Comparison of ENCODE assay signal across 18 cellular contexts in genomic region chr7:43314379-43315158, GRCh38.
DNase-seq lines count a peak whose midpoint lies in the region; FAIRE-seq and TF ChIP-seq lines count a peak whose summit lies in the region.
"Had no signal": no experiment of that assay in that cellular context is flagged by ENCODE, and none has a peak within 500 bp of the region (broad histone marks: within the 10 kb centered on the region; RNA-seq: fewer than 3 reads in every experiment).

No MANE protein-coding gene starts in this region.

- CTCF ChIA-PET in H1 (lab: Charles Lee; ENCODE audit: partially characterized antibody): interaction anchor here (0.5 to 4.1 kb wide), 11 partner anchors 9 to 390 kb away, joined by 3 to 14 read pairs (median 4); no protein-coding TSS in a partner anchor

- H4K5ac ChIP-seq in H1 (ENCODE audit: insufficient read length, low read depth, low read length): no peak overlapping the region

- intact Hi-C loops in posterior vena cava (cut with DNase I): no loop called here

- H3K56ac ChIP-seq in H1 (replicated peaks; ENCODE audit: insufficient read length, low read depth, low read length): no peak overlapping the region

- H2BK5ac ChIP-seq in H1 (ENCODE audit: low read depth, low read length): no peak overlapping the region

- no peak for TF ChIP-seq POLR2A in H1 (IDR thresholded peaks at IDR 0.05; ENCODE audit: control extremely low read depth in 1 of 2, low read depth in 2 of 2, low read length in 2 of 2)

- no peak overlapping the region for H3K4me3 ChIP-seq in GM06990 (replicated peaks; ENCODE audit: low read depth, low read length)
- H3K4me3 ChIP-seq in H1 (ENCODE audit: extremely low read depth in 1 of 4, insufficient read depth in 2 of 4, low read depth in 3 of 4, low read length in 4 of 4): no peak overlapping the region
- H3K4me3 ChIP-seq: colonic mucosa, lower lobe of right lung, right lobe of liver, testis had no signal

- peaks cover 0 to 7% (median 3%) of the 10 kb centered on the region in 4 experiments; a peak in 4 of 7 replicates for H3K4me1 ChIP-seq in H1 (replicated peaks in 1 of 4; ENCODE audit: control insufficient read depth in 3 of 4, insufficient read depth in 4 of 4, low read length in 3 of 4)
- H3K4me1 ChIP-seq: colonic mucosa, lower lobe of right lung, right lobe of liver, testis had no signal

- H3K23me2 ChIP-seq in H1 (ENCODE audit: low read depth, low read length): no peaks in the 10 kb centered on the region; the same call in 1 of the 2 replicates

- no peak for TF ChIP-seq RAD21 in H1 (IDR thresholded peaks at IDR 0.05 in 1 of 2, conservative IDR thresholded peaks at IDR 0.05 in 1 of 2; ENCODE audit: low read depth in 2 of 2, low read length in 2 of 2)

- no peak overlapping the region for H3K27ac ChIP-seq in H1 (ENCODE audit: low read depth, low read length)
- H3K27ac ChIP-seq: 22Rv1, colonic mucosa, lower lobe of right lung, right lobe of liver, RWPE1, testis had no signal

- H3K79me2 ChIP-seq in H1 (ENCODE audit: control insufficient read depth in 1 of 2, insufficient read depth in 2 of 2, low read length in 2 of 2): no peaks in the 10 kb centered on the region

- no peaks in the 10 kb centered on the region for H3K9me3 ChIP-seq in H1 (ENCODE audit: insufficient read depth in 2 of 2, low read depth in 1 of 2, low read length in 1 of 2)
- H3K9me3 ChIP-seq: colonic mucosa, lower lobe of right lung, right lobe of liver, testis had no signal

- no peaks in the 10 kb centered on the region for H3K79me1 ChIP-seq in H1 (ENCODE audit: low read depth, low read length)

- H3K27me3 ChIP-seq in GM06990 (replicated peaks; ENCODE audit: control insufficient read depth, insufficient read depth, low read length): no peaks in the 10 kb centered on the region
- no peaks in the 10 kb centered on the region for H3K27me3 ChIP-seq in H1 (replicated peaks in 1 of 4; ENCODE audit: control insufficient read depth in 3 of 4, extremely low read depth in 1 of 4, insufficient read depth in 3 of 4, low read length in 3 of 4)
- H3K27me3 ChIP-seq: colonic mucosa, right lobe of liver, testis had no signal

- FAIRE-seq in HTR-8/SVneo (lab: Jason Lieb, UNC) (peak; percentile 64), H1 (lab: Jason Lieb, UNC) (no peak)
- FAIRE-seq: G401.6 had no signal

- H3K18ac ChIP-seq in H1 (ENCODE audit: extremely low read depth, low read length): no peak overlapping the region

- no peak overlapping the region for H2AK5ac ChIP-seq in H1 (ENCODE audit: low read depth, low read length)

- peak overlapping the region; percentile 33; the same call in 1 of the 2 replicates for H2BK15ac ChIP-seq in H1 (ENCODE audit: low read length)

- no peak overlapping the region for H3K4ac ChIP-seq in H1 (replicated peaks; ENCODE audit: insufficient read length, low read depth, low read length)

- TF ChIP-seq CTCF in GM06990 (IDR thresholded peaks at IDR 0.05; ENCODE audit: insufficient read depth, low read length, poor library complexity, severe bottlenecking): no peak
- TF ChIP-seq CTCF in H1 (IDR thresholded peaks at IDR 0.05; ENCODE audit: control extremely low read depth in 1 of 3, insufficient read depth in 1 of 3, low read depth in 1 of 3, low read length in 3 of 3): no peak

- H2BK120ac ChIP-seq in H1 (replicated peaks; ENCODE audit: low read depth, low read length): no peak overlapping the region

- H4K91ac ChIP-seq in H1 (replicated peaks; ENCODE audit: insufficient read length, low read length): no peak overlapping the region

- DNase-seq in DMS53 (lab: John Stamatoyannopoulos, UW) (peak; percentile 30), DMS53 treated with DMSO at 0.1 percent for 48 hours (lab: John Stamatoyannopoulos, UW; ENCODE audit: unreplicated experiment) (no peak), GM06990 (ENCODE audit: extremely low read depth, insufficient read length) (peak; percentile 52), HTR-8/SVneo (ENCODE audit: insufficient read length, low spot score) (no peak), H1 (ENCODE audit: low read depth in 1 of 2, low spot score in 2 of 2) (no peak), NCI-H1092 treated with DMSO at 0.1 percent for 48 hours (lab: John Stamatoyannopoulos, UW) (no peak), NOMO-1 (lab: John Stamatoyannopoulos, UW; ENCODE audit: unreplicated experiment in 2 of 2) (no peak), posterior vena cava (ENCODE audit: low spot score) (no peak)
- DNase-seq: CD4-positive, alpha-beta T cell; colonic mucosa; lower lobe of right lung; NCI-H146; NCI-H69; right lobe of liver had no signal

- no peaks in the 10 kb centered on the region for H4K20me1 ChIP-seq in H1 (replicated peaks in 1 of 2; ENCODE audit: control insufficient read depth in 1 of 2, insufficient read depth in 2 of 2, low read length in 2 of 2)

- H3K9ac ChIP-seq in H1 (replicated peaks in 1 of 4; ENCODE audit: extremely low read depth in 1 of 4, low read depth in 3 of 4, low read length in 3 of 4): no peak overlapping the region

- H2AFZ ChIP-seq in H1 (ENCODE audit: low read length): no peak overlapping the region

- no peak overlapping the region for H3K23ac ChIP-seq in H1 (ENCODE audit: insufficient read length)

- H3K36me3 ChIP-seq in GM06990 (ENCODE audit: control insufficient read depth, insufficient read depth, low read length): no peaks in the 10 kb centered on the region
- no peaks in the 10 kb centered on the region for H3K36me3 ChIP-seq in H1 (ENCODE audit: control insufficient read depth in 2 of 4, insufficient read depth in 4 of 4, low read length in 3 of 4)
- H3K36me3 ChIP-seq: colonic mucosa, lower lobe of right lung, right lobe of liver had no signal

- 88% methylated on average over 7 of the region's 7 CpGs; no CpG with 5 or more reads in 1 of the 2 experiments for WGBS in H1 (ENCODE audit: extremely low coverage in 1 of 2, insufficient coverage in 1 of 2, insufficient read length in 1 of 2, insufficient replicate concordance in 2 of 2, low coverage in 1 of 2, low lambda C conversion rate in 2 of 2, missing lambda C conversion rate in 1 of 2), 2 experiments

- no peak overlapping the region for H3K4me2 ChIP-seq in H1 (ENCODE audit: insufficient read depth in 1 of 2, low read depth in 2 of 2, low read length in 2 of 2)

- H4K8ac ChIP-seq in H1 (ENCODE audit: extremely low read depth, insufficient read depth, low read length): no peak overlapping the region

- H3K14ac ChIP-seq in H1 (ENCODE audit: insufficient read length): no peak overlapping the region

- TF ChIP-seq EP300 in H1 (IDR thresholded peaks at IDR 0.05; ENCODE audit: borderline replicate concordance in 1 of 2, low read depth in 2 of 2, low read length in 2 of 2): no peak

- H2BK20ac ChIP-seq in H1 (ENCODE audit: low read length): no peak overlapping the region

- POLR2A ChIA-PET in H1 (lab: Charles Lee; ENCODE audit: partially characterized antibody): no interaction called here

- peak overlapping the region; percentile 82; the same call in 1 of the 2 replicates for H2BK12ac ChIP-seq in H1 (ENCODE audit: low read depth, low read length)

TF ChIP-seq in H1, 55 proteins besides CTCF, POLR2A, EP300 and RAD21 (continues in another document):
- no peak for TF ChIP-seq SP1 (IDR thresholded peaks at IDR 0.05; ENCODE audit: low read depth, low read length)
- TF ChIP-seq NRF1 (IDR thresholded peaks at IDR 0.05; ENCODE audit: low read depth, low read length): no peak
- no peak for TF ChIP-seq NANOG (IDR thresholded peaks at IDR 0.05; ENCODE audit: insufficient read depth, low read depth, low read length, poor library complexity, severe bottlenecking)
- TF ChIP-seq USF2 (IDR thresholded peaks at IDR 0.05; ENCODE audit: low read length): no peak
- no peak for TF ChIP-seq POLR2AphosphoS5 (IDR thresholded peaks at IDR 0.05; ENCODE audit: low read depth, low read length)
- TF ChIP-seq SIRT6 (IDR thresholded peaks at IDR 0.05; ENCODE audit: low read length): no peak
- no peak for TF ChIP-seq SIX5 (IDR thresholded peaks at IDR 0.05; ENCODE audit: low read depth, low read length)
- TF ChIP-seq TBP (IDR thresholded peaks at IDR 0.05; ENCODE audit: low read depth, low read length): no peak
- no peak for TF ChIP-seq SIN3A (conservative IDR thresholded peaks at IDR 0.05 in 1 of 2, IDR thresholded peaks at IDR 0.05 in 1 of 2; ENCODE audit: low read depth in 1 of 2, low read length in 2 of 2)
- TF ChIP-seq JUN (IDR thresholded peaks at IDR 0.05; ENCODE audit: low read depth, low read length): no peak
- no peak for TF ChIP-seq BRCA1 (IDR thresholded peaks at IDR 0.05; ENCODE audit: low read depth, low read length)
- TF ChIP-seq ATF3 (IDR thresholded peaks at IDR 0.05; ENCODE audit: insufficient read depth, low read depth, low read length): no peak
- TF ChIP-seq, protein P1, sequence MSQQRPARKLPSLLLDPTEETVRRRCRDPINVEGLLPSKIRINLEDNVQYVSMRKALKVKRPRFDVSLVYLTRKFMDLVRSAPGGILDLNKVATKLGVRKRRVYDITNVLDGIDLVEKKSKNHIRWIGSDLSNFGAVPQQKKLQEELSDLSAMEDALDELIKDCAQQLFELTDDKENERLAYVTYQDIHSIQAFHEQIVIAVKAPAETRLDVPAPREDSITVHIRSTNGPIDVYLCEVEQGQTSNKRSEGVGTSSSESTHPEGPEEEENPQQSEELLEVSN (IDR thresholded peaks at IDR 0.05): no peak
- TF ChIP-seq FOSL1 (IDR thresholded peaks at IDR 0.05; ENCODE audit: insufficient read depth, low read depth, low read length): no peak
- TF ChIP-seq JUND (IDR thresholded peaks at IDR 0.05; ENCODE audit: low read length): no peak
- no peak for TF ChIP-seq ZNF274 (IDR thresholded peaks at IDR 0.05; ENCODE audit: borderline replicate concordance, extremely low read depth, low read length)
- TF ChIP-seq GABPA (IDR thresholded peaks at IDR 0.05; ENCODE audit: borderline replicate concordance, insufficient read depth, low read length): no peak
- no peak for TF ChIP-seq RFX5 (IDR thresholded peaks at IDR 0.05; ENCODE audit: borderline replicate concordance, low read depth, low read length)

Comparison
In these comparisons a context has a peak if more than half of its experiments do, and no peak if none do; other contexts are left out.
1. DNase-seq: peak in DMS53 (single experiment) and GM06990 (single experiment); none in DMS53 treated with DMSO at 0.1 percent for 48 hours (single experiment), HTR-8/SVneo (single experiment), H1 (0 of 2), NCI-H1092 treated with DMSO at 0.1 percent for 48 hours (single experiment), NOMO-1 (0 of 2) and posterior vena cava (single experiment).